8 cellular contexts compared by ENCODE assay signal in the genomic region with DNA sequence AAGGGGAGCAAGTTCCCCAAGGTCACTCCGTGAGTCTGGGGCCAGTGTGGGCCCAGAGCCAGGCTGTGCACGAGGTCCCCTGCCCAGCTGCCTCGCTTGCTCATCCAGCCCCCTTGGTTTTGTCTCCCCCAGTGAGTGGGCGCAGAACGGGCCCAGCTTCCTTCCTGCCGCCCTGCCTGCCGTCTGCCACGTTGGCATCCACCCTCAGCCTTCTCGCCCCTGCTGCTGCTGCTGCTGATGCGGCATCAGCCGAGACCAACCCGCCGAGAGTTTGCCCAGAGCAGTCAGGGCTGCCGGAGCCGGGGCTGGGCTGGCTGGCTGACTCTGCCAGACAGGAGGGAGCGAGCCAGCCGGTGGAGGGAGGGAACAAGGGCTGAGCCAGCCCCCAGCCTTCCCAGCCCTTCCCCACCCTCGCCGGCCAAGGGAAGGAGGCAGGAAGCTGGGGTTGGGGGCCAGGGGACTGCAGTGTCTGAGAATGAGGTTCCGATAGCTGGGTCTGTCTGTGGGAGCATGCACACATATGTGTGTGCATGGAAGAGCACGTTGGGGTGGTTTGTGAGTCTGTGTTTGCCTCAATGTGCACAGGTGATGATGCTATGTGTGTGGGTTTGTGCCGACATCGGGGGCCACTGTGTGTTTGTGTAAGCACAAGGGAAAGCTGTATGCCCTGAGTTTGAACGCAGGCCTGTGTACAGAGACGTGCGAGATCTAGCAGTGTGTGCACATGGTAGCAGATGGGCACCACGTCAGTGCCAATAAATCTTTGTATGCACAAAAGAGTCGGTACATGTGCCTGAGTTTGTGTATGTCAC. TPM values are rescaled to one million over a fixed set of nuclear protein-coding genes. Genes with fewer than 3 reads are reported as not detected.
DNase-seq lines count a peak whose midpoint lies in the region; ATAC-seq and TF ChIP-seq lines count a peak whose summit lies in the region.

No MANE protein-coding gene starts in this region.

- H3K4me3 ChIP-seq in adipocyte (ENCODE audit: low read length) = no peak overlapping the region
- H3K4me3 ChIP-seq in MM.1S (ENCODE audit: low read length) = no peak overlapping the region

- H3K79me2 ChIP-seq in MM.1S (ENCODE audit: low read length) = no peaks in the 10 kb centered on the region

- no peak overlapping the region for H2AFZ ChIP-seq in MM.1S (ENCODE audit: low read length)

- H3K9ac ChIP-seq in adipocyte (ENCODE audit: low read length) = peak overlapping the region; percentile 17
- no peak overlapping the region for H3K9ac ChIP-seq in MM.1S (ENCODE audit: low read length)

- H3K36me3 Mint-ChIP-seq in T-helper 1 cell treated with Interleukin-12 subunit alpha and Interleukin-12 subunit beta and Interleukin-4 antibody, amounts not matched to agents 30 μg/mL and 1 μg/mL, for 36 hours (ENCODE audit: low read depth) = peaks cover 2% of the 10 kb centered on the region

- H3K4me3 Mint-ChIP-seq in T-helper 1 cell treated with Interleukin-12 subunit alpha and Interleukin-12 subunit beta and Interleukin-4 antibody, amounts not matched to agents 30 μg/mL and 1 μg/mL, for 36 hours = peak overlapping the region; percentile 88
- peak overlapping the region; percentile 80 to 82 for H3K4me3 Mint-ChIP-seq in stimulated activated naive CD8-positive, alpha-beta T cell treated with anti-CD3 and anti-CD28 coated beads, Interleukin-15, amount 100 ng/mL, for 72 hours

- H3K4me1 Mint-ChIP-seq in T-helper 1 cell treated with Interleukin-12 subunit alpha and Interleukin-12 subunit beta and Interleukin-4 antibody, amounts not matched to agents 30 μg/mL and 1 μg/mL, for 36 hours (ENCODE audit: low read depth) = peaks cover 55% of the 10 kb centered on the region
- peaks cover 94% of the 10 kb centered on the region for H3K4me1 Mint-ChIP-seq in stimulated activated naive CD8-positive, alpha-beta T cell treated with anti-CD3 and anti-CD28 coated beads, Interleukin-15, amount 100 ng/mL, for 72 hours

- H3K27ac ChIP-seq in MM.1S (ENCODE audit: low read length) = no peak overlapping the region

- no peaks in the 10 kb centered on the region for H3K9me2 ChIP-seq in MM.1S (replicated peaks; ENCODE audit: insufficient read depth, low read length)

- ATAC-seq in stimulated activated naive CD8-positive, alpha-beta T cell treated with anti-CD3 and anti-CD28 coated beads, Interleukin-15, amount 100 ng/mL, for 72 hours = peak; percentile 15

- H3K9me3 Mint-ChIP-seq in T-helper 1 cell treated with Interleukin-12 subunit alpha and Interleukin-12 subunit beta and Interleukin-4 antibody, amounts not matched to agents 30 μg/mL and 1 μg/mL, for 36 hours = no peaks in the 10 kb centered on the region
- no peaks in the 10 kb centered on the region for H3K9me3 Mint-ChIP-seq in stimulated activated naive CD8-positive, alpha-beta T cell treated with anti-CD3 and anti-CD28 coated beads, Interleukin-15, amount 100 ng/mL, for 72 hours

- no peaks in the 10 kb centered on the region for H4K20me1 ChIP-seq in MM.1S (ENCODE audit: insufficient read depth, low read length)

- H3K4me1 ChIP-seq in adipocyte (ENCODE audit: control insufficient read depth, insufficient read depth, low read length) (peaks cover 42% of the 10 kb centered on the region), MM.1S (ENCODE audit: low read length) (peaks cover 11% of the 10 kb centered on the region)

- no peaks in the 10 kb centered on the region for H3K9me3 ChIP-seq in adipocyte (ENCODE audit: control insufficient read depth, low read length)
- no peaks in the 10 kb centered on the region for H3K9me3 ChIP-seq in MM.1S (replicated peaks; ENCODE audit: insufficient read depth, low read length)

- no peak for DNase-seq in adipocyte (ENCODE audit: low read depth)
- DNase-seq in middle frontal gyrus (ENCODE audit: extremely low spot score, low spot score) = peak; percentile 47
- peak; percentile 53 to 63 for DNase-seq in stimulated activated naive CD8-positive, alpha-beta T cell treated with anti-CD3 and anti-CD28 coated beads, Interleukin-15, amount 100 ng/mL, for 72 hours
- no peak for DNase-seq in HT-29 (ENCODE audit: low spot score)
- DNase-seq in ureter (ENCODE audit: low spot score) = no peak
- DNase-seq in NCI-H526 (lab: John Stamatoyannopoulos, UW) = no peak
- no peak for DNase-seq in MM.1S

- TF ChIP-seq CTCF in MM.1S (IDR thresholded peaks at IDR 0.05; ENCODE audit: low read length) = no peak

- H3K27me3 ChIP-seq in adipocyte (replicated peaks; ENCODE audit: control insufficient read depth, insufficient read depth, low read length) = no peaks in the 10 kb centered on the region
- H3K27me3 ChIP-seq in MM.1S (replicated peaks; ENCODE audit: insufficient read depth, low read length) = no peaks in the 10 kb centered on the region

- H3K27ac Mint-ChIP-seq in T-helper 1 cell treated with Interleukin-12 subunit alpha and Interleukin-12 subunit beta and Interleukin-4 antibody, amounts not matched to agents 30 μg/mL and 1 μg/mL, for 36 hours = peak overlapping the region; percentile 90
- peak overlapping the region; percentile 96 for H3K27ac Mint-ChIP-seq in stimulated activated naive CD8-positive, alpha-beta T cell treated with anti-CD3 and anti-CD28 coated beads, Interleukin-15, amount 100 ng/mL, for 72 hours

- no peaks in the 10 kb centered on the region for H3K36me3 ChIP-seq in adipocyte (ENCODE audit: control insufficient read depth, insufficient read depth, low read length, severe bottlenecking)
- no peaks in the 10 kb centered on the region for H3K36me3 ChIP-seq in MM.1S (replicated peaks; ENCODE audit: insufficient read depth, low read length)

- no peak overlapping the region for H3K4me2 ChIP-seq in MM.1S (ENCODE audit: low read depth, low read length)

- no peaks in the 10 kb centered on the region for H3F3A ChIP-seq in MM.1S (ENCODE audit: insufficient read depth, low read length)

- no peaks in the 10 kb centered on the region for H3K27me3 Mint-ChIP-seq in T-helper 1 cell treated with Interleukin-12 subunit alpha and Interleukin-12 subunit beta and Interleukin-4 antibody, amounts not matched to agents 30 μg/mL and 1 μg/mL, for 36 hours (ENCODE audit: low read depth)
- no peaks in the 10 kb centered on the region for H3K27me3 Mint-ChIP-seq in stimulated activated naive CD8-positive, alpha-beta T cell treated with anti-CD3 and anti-CD28 coated beads, Interleukin-15, amount 100 ng/mL, for 72 hours

RNA-seq across cellular contexts. Expression of gene WASF2, which starts 31.6 kb away (rescaled TPM):
- total RNA-seq in HT-29 (2014; rRNA removed; shearing (Covaris generic)) = 21.5 and 23.9 TPM in 2 replicates
- total RNA-seq in ureter = 141 TPM

Comparison
In these comparisons a context has a peak if more than half of its experiments do, and no peak if none do; other contexts are left out.
1. DNase-seq: peak in middle frontal gyrus (single experiment) and stimulated activated naive CD8-positive, alpha-beta T cell treated with anti-CD3 and anti-CD28 coated beads, Interleukin-15, amount 100 ng/mL, for 72 hours (2 of 2); none in adipocyte (single experiment), HT-29 (single experiment), ureter (single experiment), NCI-H526 (0 of 2) and MM.1S (single experiment).